Comparison of ENCODE assay signal across 9 cellular contexts in the genomic region with DNA sequence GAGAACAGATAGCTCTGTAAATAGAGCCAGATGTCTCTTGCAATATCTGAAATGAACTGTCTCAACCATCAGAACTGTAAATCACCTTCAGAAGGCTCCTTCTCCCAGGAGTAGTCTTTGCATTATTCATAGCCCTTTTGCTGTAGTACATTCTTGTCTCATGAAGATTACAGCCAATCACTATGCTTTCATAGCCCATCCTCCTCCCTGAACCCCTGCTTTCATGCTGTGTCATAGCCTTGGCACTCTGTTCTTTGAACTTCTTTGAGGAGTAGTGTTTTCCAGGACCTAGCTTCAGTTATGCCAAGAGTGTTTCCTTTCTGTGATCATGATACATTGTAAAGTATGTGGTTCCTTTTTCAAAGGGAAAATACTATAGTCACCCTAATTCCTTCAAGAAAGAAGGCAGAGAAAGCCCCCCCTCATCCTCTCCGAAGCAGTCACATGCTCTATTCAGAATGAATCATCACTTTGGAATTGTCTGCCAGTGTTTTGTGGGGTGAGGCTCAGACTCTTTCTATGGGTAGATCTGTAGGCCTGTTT.
DNase-seq lines count a peak whose midpoint lies in the region; ATAC-seq, FAIRE-seq and TF ChIP-seq lines count a peak whose summit lies in the region.
"Had no signal": no experiment of that assay in that cellular context is flagged by ENCODE, and none has a peak within 500 bp of the region (broad histone marks: within the 10 kb centered on the region; RNA-seq: fewer than 3 reads in every experiment).

No MANE protein-coding gene starts in this region.

- no peak overlapping the region for H3K9ac ChIP-seq in PC-3 (ENCODE audit: low read length)

- peak overlapping the region; percentile 34 for H3K27ac ChIP-seq in PC-3 (ENCODE audit: low read length)
- no peak overlapping the region for H3K27ac ChIP-seq in pancreas
- H3K27ac ChIP-seq in esophagus squamous epithelium, result peak overlapping the region in 1 of 4 donors; percentile 19
- H3K27ac ChIP-seq: left ventricle myocardium inferior had no signal

- H3K79me2 ChIP-seq in PC-3 (ENCODE audit: low read length), result no peaks in the 10 kb centered on the region

- DNase-seq in ELF-1 (ENCODE audit: low read depth, low spot score), result peak; percentile 29
- peak; percentile 70 for DNase-seq in PC-3
- peak; percentile 86 for DNase-seq in fibroblast of gingiva (ENCODE audit: low read depth)
- DNase-seq in pancreas, result no peak
- no peak for DNase-seq in NCI-H1417 treated with DMSO at 0.1 percent for 48 hours (lab: John Stamatoyannopoulos, UW)
- no peak for DNase-seq in esophagus squamous epithelium (lab: John Stamatoyannopoulos, UW)
- DNase-seq: left ventricle myocardium inferior had no signal

- POLR2A ChIA-PET in PC-3 (lab: Charles Lee; ENCODE audit: unreplicated experiment), result no interaction called here

- no peaks in the 10 kb centered on the region for H4K20me1 ChIP-seq in PC-3 (ENCODE audit: low read length)

- no peaks in the 10 kb centered on the region for H3F3A ChIP-seq in PC-3 (ENCODE audit: low read length, unreplicated experiment)

- H3K27me3 ChIP-seq in PC-3 (ENCODE audit: low read length), result no peaks in the 10 kb centered on the region
- no peaks in the 10 kb centered on the region for H3K27me3 ChIP-seq in pancreas
- no peaks in the 10 kb centered on the region for H3K27me3 ChIP-seq in esophagus squamous epithelium

- H3K4me1 ChIP-seq in PC-3 (ENCODE audit: insufficient read depth, low read length), result peaks cover 14% of the 10 kb centered on the region
- H3K4me1 ChIP-seq in pancreas, result no peaks in the 10 kb centered on the region
- peaks cover 0 to 11% (median 0%) of the 10 kb centered on the region in 3 donors for H3K4me1 ChIP-seq in esophagus squamous epithelium

- FAIRE-seq in pancreas (lab: Jason Lieb, UNC), result no peak

- WGBS in pancreas, 2 donors, result 5 to 15% methylated on average over 1 of the region's 1 CpG
- 0% methylated on average over 1 of the region's 1 CpG for WGBS in esophagus squamous epithelium, 2 donors

- H2AFZ ChIP-seq in PC-3 (ENCODE audit: low read length), result peak overlapping the region; percentile 22; the same call in 1 of the 2 replicates

- TF ChIP-seq POLR2A in esophagus squamous epithelium (IDR thresholded peaks at IDR 0.05), result no peak

- H3K9me3 ChIP-seq in PC-3 (ENCODE audit: low read length), result no peaks in the 10 kb centered on the region
- no peaks in the 10 kb centered on the region for H3K9me3 ChIP-seq in pancreas
- H3K9me3 ChIP-seq in esophagus squamous epithelium, result no peaks in the 10 kb centered on the region
- H3K9me3 ChIP-seq: left ventricle myocardium inferior had no signal

- intact Hi-C loops in PC-3 (cut with micrococcal nuclease) (no loop called here), pancreas (cut with DNase I) (no loop called here), esophagus squamous epithelium (cut with DNase I) (no loop called here)

- H3K4me3 ChIP-seq in PC-3 (ENCODE audit: low read length), result no peak overlapping the region
- H3K4me3 ChIP-seq in pancreas, result no peak overlapping the region
- no peak overlapping the region for H3K4me3 ChIP-seq in esophagus squamous epithelium
- H3K4me3 ChIP-seq: left ventricle myocardium inferior had no signal

- H3K9me2 ChIP-seq in PC-3 (replicated peaks; ENCODE audit: low read length), result no peaks in the 10 kb centered on the region

- no TSS peak for BruUV-seq in PC-3 (replicated peaks; lab: Mats Ljungman, UMichigan)

- ATAC-seq in PC-3 (peak; percentile 75), pancreas (peak in 3 of 4 donors; percentile 12 to 47 (median 46)), HG03460 (IDR thresholded peaks at IDR 0.05; ENCODE audit: unreplicated experiment) (no peak), HG02970 (IDR thresholded peaks at IDR 0.05; ENCODE audit: low FRiP score, unreplicated experiment) (no peak)

- H3K36me3 ChIP-seq in PC-3 (ENCODE audit: low read depth, low read length) (no peaks in the 10 kb centered on the region), pancreas (no peaks in the 10 kb centered on the region), esophagus squamous epithelium (no peaks in the 10 kb centered on the region)
- H3K36me3 ChIP-seq: left ventricle myocardium inferior had no signal

- CTCF ChIA-PET in PC-3 (lab: Charles Lee), result no interaction called here

- H3K4me2 ChIP-seq in PC-3 (ENCODE audit: low read length), result peak overlapping the region; percentile 26

- TF ChIP-seq CTCF in PC-3 (conservative IDR thresholded peaks at IDR 0.05; ENCODE audit: low read depth, low read length) (no peak), pancreas (IDR thresholded peaks at IDR 0.05) (no peak), esophagus squamous epithelium (IDR thresholded peaks at IDR 0.05) (no peak)

Comparison
In these comparisons a context has a peak if more than half of its experiments do, and no peak if none do; other contexts are left out.
1. DNase-seq: peak in ELF-1 (single experiment), PC-3 (single experiment) and fibroblast of gingiva (single experiment); none in pancreas (0 of 6), NCI-H1417 treated with DMSO at 0.1 percent for 48 hours (single experiment) and esophagus squamous epithelium (single experiment).
2. ATAC-seq: peak in PC-3 (single experiment) and pancreas (3 of 4); none in HG03460 (single experiment) and HG02970 (single experiment).